ENCODE assay signal across 20 cellular contexts in genomic region chr21:27024316-27024715, GRCh38. TPM values are rescaled to one million over a fixed set of nuclear protein-coding genes. Genes with fewer than 3 reads are reported as not detected.
A peak's percentile ranks its signal among the peaks of the same experiment; 100 is the strongest.
DNase-seq lines count a peak whose midpoint lies in the region; ATAC-seq and TF ChIP-seq lines count a peak whose summit lies in the region.
"Had no signal": no experiment of that assay in that cellular context is flagged by ENCODE, and none has a peak within 500 bp of the region (broad histone marks: within the 10 kb centered on the region; RNA-seq: fewer than 3 reads in every experiment).

No MANE protein-coding gene starts in this region.

- no peaks in the 10 kb centered on the region for H3K27me3 Mint-ChIP-seq in activated T-cell treated with anti-CD3 and anti-CD28 coated beads, Interleukin-2, amount 50 U/mL, for 72 hours (ENCODE audit: low read depth)
- H3K27me3 Mint-ChIP-seq: activated CD4-positive, alpha-beta T cell treated with anti-CD3 and anti-CD28 coated beads, Interleukin-2, amount 10 ng/mL, durations not matched to agents 7 days and 5 days had no signal

- TF ChIP-seq CTCF in BJ (IDR thresholded peaks at IDR 0.05; ENCODE audit: insufficient read depth, low read depth, low read length) = no peak
- TF ChIP-seq CTCF in SK-N-SH (IDR thresholded peaks at IDR 0.05) = no peak
- no peak for TF ChIP-seq CTCF in fibroblast of lung (conservative IDR thresholded peaks at IDR 0.05 in 1 of 2, IDR thresholded peaks at IDR 0.05 in 1 of 2; ENCODE audit: low read depth in 1 of 2, low read length in 2 of 2)
- no peak for TF ChIP-seq CTCF in osteoblast (IDR thresholded peaks at IDR 0.05; ENCODE audit: extremely low read depth, low read depth, low read length)

- H3K4me2 ChIP-seq in SK-N-SH (no peak overlapping the region), fibroblast of lung (ENCODE audit: extremely low read depth, insufficient read depth, low read length) (no peak overlapping the region), osteoblast (ENCODE audit: insufficient read depth, low read length) (no peak overlapping the region)

- no peaks in the 10 kb centered on the region for H3F3A ChIP-seq in SK-N-SH (replicated peaks; ENCODE audit: insufficient read depth)

- no peaks in the 10 kb centered on the region for H3K36me3 Mint-ChIP-seq in activated T-cell treated with anti-CD3 and anti-CD28 coated beads, Interleukin-2, amount 50 U/mL, for 72 hours (ENCODE audit: insufficient read depth in 2 of 2)
- H3K36me3 Mint-ChIP-seq: activated naive CD4-positive, alpha-beta T cell treated with anti-CD3 and anti-CD28 coated beads, Interleukin-2, amount 50 U/mL, for 24 hours had no signal

- no peak for TF ChIP-seq EP300 in SK-N-SH (IDR thresholded peaks at IDR 0.05; ENCODE audit: borderline replicate concordance in 1 of 2, low read depth in 1 of 2, low read length in 1 of 2)

- no peaks in the 10 kb centered on the region for H3K4me1 Mint-ChIP-seq in activated T-cell treated with anti-CD3 and anti-CD28 coated beads, Interleukin-2, amount 50 U/mL, for 72 hours (ENCODE audit: low read depth)
- H3K4me1 Mint-ChIP-seq: activated CD4-positive, alpha-beta T cell treated with anti-CD3 and anti-CD28 coated beads, Interleukin-2, amount 10 ng/mL, durations not matched to agents 7 days and 5 days; activated naive CD4-positive, alpha-beta T cell treated with anti-CD3 and anti-CD28 coated beads, Interleukin-2, amount 50 U/mL, for 24 hours had no signal

- no peaks in the 10 kb centered on the region for H4K20me1 ChIP-seq in SK-N-SH (ENCODE audit: insufficient read depth)
- no peaks in the 10 kb centered on the region for H4K20me1 ChIP-seq in fibroblast of lung (ENCODE audit: control insufficient read depth, extremely low read depth, insufficient read depth, low read length)
- no peaks in the 10 kb centered on the region for H4K20me1 ChIP-seq in osteoblast (ENCODE audit: insufficient read depth, low read length)

- H3K4me3 ChIP-seq in BJ (ENCODE audit: low read depth, low read length) (no peak overlapping the region), SK-N-SH (ENCODE audit: low read depth in 2 of 2, low read length in 1 of 2) (no peak overlapping the region), fibroblast of lung (replicated peaks in 1 of 4; ENCODE audit: control extremely low read depth in 1 of 4, insufficient read depth in 1 of 4, low read depth in 3 of 4, low read length in 4 of 4) (no peak overlapping the region), osteoblast (ENCODE audit: insufficient read depth, low read length) (no peak overlapping the region)
- H3K4me3 ChIP-seq: breast epithelium, pancreas, Peyer's patch, sigmoid colon had no signal

- CTCF ChIA-PET in BJ (lab: Yijun Ruan, JAX) (interaction anchor here (0.7 to 1.0 kb wide), 2 partner anchors 451 to 548 kb away, joined by 3 read pairs; no protein-coding TSS in a partner anchor), SK-N-SH (lab: Yijun Ruan, JAX) (no interaction called here)

- 54% methylated on average over 1 of the region's 1 CpG for WGBS in SK-N-SH (ENCODE audit: low lambda C conversion rate)

- no peak for ATAC-seq in activated T-cell treated with anti-CD3 and anti-CD28 coated beads, Interleukin-2, amount 50 U/mL, for 72 hours (replicated peaks in 1 of 2)
- ATAC-seq: foreskin keratinocyte, pancreas had no signal

- TF ChIP-seq RAD21 in SK-N-SH (IDR thresholded peaks at IDR 0.05; ENCODE audit: low read length) = no peak

- no peaks in the 10 kb centered on the region for H3K79me2 ChIP-seq in SK-N-SH (ENCODE audit: insufficient read depth)
- H3K79me2 ChIP-seq in fibroblast of lung (ENCODE audit: control insufficient read depth, insufficient read depth, low read length) = no peaks in the 10 kb centered on the region
- no peaks in the 10 kb centered on the region for H3K79me2 ChIP-seq in osteoblast (ENCODE audit: insufficient read depth, low read length)

- no peaks in the 10 kb centered on the region; a peak in 1 of 4 replicates for H3K4me1 ChIP-seq in SK-N-SH (ENCODE audit: control insufficient read depth in 1 of 2, insufficient read depth in 2 of 2, low read depth in 1 of 2, low read length in 1 of 2)
- no peaks in the 10 kb centered on the region for H3K4me1 ChIP-seq in fibroblast of lung (ENCODE audit: control insufficient read depth, extremely low read depth, insufficient read depth, low read length)
- H3K4me1 ChIP-seq in osteoblast (ENCODE audit: insufficient read depth, low read length) = peaks cover 5% of the 10 kb centered on the region
- H3K4me1 ChIP-seq: breast epithelium, foreskin keratinocyte, pancreas, Peyer's patch, sigmoid colon had no signal

- no peak overlapping the region for H2AFZ ChIP-seq in SK-N-SH (ENCODE audit: low read depth)
- H2AFZ ChIP-seq in fibroblast of lung (ENCODE audit: low read length) = no peak overlapping the region
- no peak overlapping the region for H2AFZ ChIP-seq in osteoblast (ENCODE audit: low read length)

- H3K9ac ChIP-seq in SK-N-SH (no peak overlapping the region), fibroblast of lung (ENCODE audit: insufficient read depth, low read length) (no peak overlapping the region)

- peak; percentile 82 for DNase-seq in BJ (ENCODE audit: low read depth)
- no peak for DNase-seq in SK-N-SH
- DNase-seq in fibroblast of lung (ENCODE audit: low read depth in 2 of 2) = peak; percentile 55 to 58
- peak; percentile 26 for DNase-seq in osteoblast (ENCODE audit: insufficient read length, low spot score, missing footprints)
- no peak for DNase-seq in activated T-cell treated with anti-CD3 and anti-CD28 coated beads, Interleukin-2, amount 50 U/mL, for 72 hours
- no peak for DNase-seq in NCI-H2107 treated with DMSO at 0.1 percent for 48 hours (lab: John Stamatoyannopoulos, UW; ENCODE audit: unreplicated experiment)
- DNase-seq in kidney tubule cell (ENCODE audit: low spot score) = no peak
- no peak for DNase-seq in cerebellar cortex (ENCODE audit: low spot score)
- DNase-seq: ACHN; activated CD4-positive, alpha-beta T cell treated with anti-CD3 and anti-CD28 coated beads, Interleukin-2, amount 10 ng/mL, durations not matched to agents 7 days and 5 days; activated T-cell treated with anti-CD3 and anti-CD28 coated beads for 4 hours; NCI-H774; pancreas; Peyer's patch; sigmoid colon; stimulated activated CD4-positive, alpha-beta T cell treated with anti-CD3 and anti-CD28 coated beads, Interleukin-2, amount 100 ng/mL, for 48 hours had no signal

- no peaks in the 10 kb centered on the region for H3K9me2 ChIP-seq in SK-N-SH

- no peaks in the 10 kb centered on the region for H3K9me3 ChIP-seq in SK-N-SH
- H3K9me3 ChIP-seq in fibroblast of lung (ENCODE audit: control insufficient read depth, insufficient read depth, low read depth, low read length) = no peaks in the 10 kb centered on the region
- no peaks in the 10 kb centered on the region for H3K9me3 ChIP-seq in osteoblast (ENCODE audit: low read depth, low read length)
- H3K9me3 ChIP-seq: breast epithelium, pancreas, Peyer's patch, sigmoid colon had no signal

- H3K27me3 ChIP-seq in BJ (ENCODE audit: control insufficient read depth, insufficient read depth, low read length) = no peaks in the 10 kb centered on the region
- H3K27me3 ChIP-seq in SK-N-SH (ENCODE audit: insufficient read depth) = no peaks in the 10 kb centered on the region
- H3K27me3 ChIP-seq in fibroblast of lung (ENCODE audit: control insufficient read depth, insufficient read depth, low read length) = no peaks in the 10 kb centered on the region
- H3K27me3 ChIP-seq in osteoblast (ENCODE audit: insufficient read depth, low read length) = no peaks in the 10 kb centered on the region
- H3K27me3 ChIP-seq: breast epithelium, foreskin keratinocyte, pancreas, Peyer's patch, sigmoid colon had no signal

- H3K36me3 ChIP-seq in BJ (ENCODE audit: control insufficient read depth, insufficient read depth, low read length) (no peaks in the 10 kb centered on the region), SK-N-SH (replicated peaks in 1 of 2; ENCODE audit: control insufficient read depth in 1 of 2, insufficient read depth in 2 of 2, low read length in 1 of 2) (no peaks in the 10 kb centered on the region), fibroblast of lung (ENCODE audit: control insufficient read depth, insufficient read depth, low read length) (no peaks in the 10 kb centered on the region), osteoblast (ENCODE audit: insufficient read depth, low read length) (no peaks in the 10 kb centered on the region)
- H3K36me3 ChIP-seq: breast epithelium, pancreas, Peyer's patch, sigmoid colon had no signal

- H3K9me3 Mint-ChIP-seq in activated T-cell treated with anti-CD3 and anti-CD28 coated beads, Interleukin-2, amount 50 U/mL, for 72 hours = peaks cover 0 to 1% of the 10 kb centered on the region in 2 donors
- H3K9me3 Mint-ChIP-seq: activated CD4-positive, alpha-beta T cell treated with anti-CD3 and anti-CD28 coated beads, Interleukin-2, amount 10 ng/mL, durations not matched to agents 7 days and 5 days had no signal

- POLR2A ChIA-PET in BJ (lab: Charles Lee) = no interaction called here
- POLR2A ChIA-PET in SK-N-SH (lab: Yijun Ruan, JAX) = no interaction called here

- H3K27ac ChIP-seq in SK-N-SH (ENCODE audit: low read depth in 2 of 2, low read length in 1 of 2) (no peak overlapping the region), fibroblast of lung (ENCODE audit: insufficient read depth, low read length) (no peak overlapping the region), osteoblast (ENCODE audit: low read depth, low read length) (peak overlapping the region; percentile 25)
- H3K27ac ChIP-seq: breast epithelium, foreskin keratinocyte, pancreas, Peyer's patch, sigmoid colon had no signal

- no peak overlapping the region for H3K27ac Mint-ChIP-seq in activated T-cell treated with anti-CD3 and anti-CD28 coated beads, Interleukin-2, amount 50 U/mL, for 72 hours
- H3K27ac Mint-ChIP-seq: activated CD4-positive, alpha-beta T cell treated with anti-CD3 and anti-CD28 coated beads, Interleukin-2, amount 10 ng/mL, durations not matched to agents 7 days and 5 days; activated naive CD4-positive, alpha-beta T cell treated with anti-CD3 and anti-CD28 coated beads, Interleukin-2, amount 50 U/mL, for 24 hours had no signal

- H3K4me3 Mint-ChIP-seq in activated T-cell treated with anti-CD3 and anti-CD28 coated beads, Interleukin-2, amount 50 U/mL, for 72 hours = no peak overlapping the region
- H3K4me3 Mint-ChIP-seq: activated CD4-positive, alpha-beta T cell treated with anti-CD3 and anti-CD28 coated beads, Interleukin-2, amount 10 ng/mL, durations not matched to agents 7 days and 5 days; activated naive CD4-positive, alpha-beta T cell treated with anti-CD3 and anti-CD28 coated beads, Interleukin-2, amount 50 U/mL, for 24 hours had no signal

RNA-seq across cellular contexts. Expression of gene ADAMTS5, which starts 57.4 kb away (rescaled TPM):
- polyA plus RNA-seq in BJ (2011; rRNA removed) (4.2 and 5.4 TPM in 2 replicates), SK-N-SH (2012; rRNA removed) (0.90 and 1.5 TPM in 2 replicates), fibroblast of lung (2.8 and 12.2 TPM in 2 replicates)
- 7.3 and 7.9 TPM in 2 replicates for polyA minus RNA-seq in BJ (2011; rRNA and poly(A)+ RNA removed)
- polyA plus RNA-seq in SK-N-SH (2012; cell fraction: cytosol; rRNA removed) = 1.2 and 1.3 TPM in 2 replicates
- polyA plus RNA-seq in SK-N-SH (2012; cell fraction: nucleus; rRNA removed) = 1.3 and 2.6 TPM in 2 replicates
- total RNA-seq in fibroblast of lung (3.9 and 4.3 TPM in 2 replicates), osteoblast (38.9 and 39.1 TPM in 2 replicates)
- 2.2 and 9.2 TPM in 2 replicates for polyA plus RNA-seq in fibroblast of lung (2012)
- polyA minus RNA-seq in fibroblast of lung (ENCODE audit: low replicate concordance) = 4.3 and 11.9 TPM in 2 replicates
- not detected for total RNA-seq in activated T-cell treated with anti-CD3 and anti-CD28 coated beads, Interleukin-2, amount 50 U/mL, for 72 hours
- total RNA-seq: activated CD4-positive, alpha-beta T cell treated with anti-CD3 and anti-CD28 coated beads, Interleukin-2, amount 10 ng/mL, durations not matched to agents 7 days and 5 days; foreskin keratinocyte; G401 had no signal
- polyA plus RNA-seq: foreskin keratinocyte had no signal

Comparison
In these comparisons a context has a peak if more than half of its experiments do, and no peak if none do; other contexts are left out.
1. DNase-seq: peak in BJ (single experiment), fibroblast of lung (2 of 2) and osteoblast (single experiment); none in SK-N-SH (single experiment), activated T-cell treated with anti-CD3 and anti-CD28 coated beads, Interleukin-2, amount 50 U/mL, for 72 hours (0 of 2), NCI-H2107 treated with DMSO at 0.1 percent for 48 hours (single experiment), kidney tubule cell (single experiment) and cerebellar cortex (single experiment).